Comparison of ENCODE assay signal across 14 cellular contexts in genomic region chr18:35861367-35862114, GRCh38.
DNase-seq lines count a peak whose midpoint lies in the region; ATAC-seq and TF ChIP-seq lines count a peak whose summit lies in the region.
"Had no signal": no experiment of that assay in that cellular context is flagged by ENCODE, and none has a peak within 500 bp of the region (broad histone marks: within the 10 kb centered on the region; RNA-seq: fewer than 3 reads in every experiment).

No MANE protein-coding gene starts in this region.

- CTCF ChIA-PET in T-cell (lab: Charles Lee): no interaction called here

- H3K4me3 ChIP-seq in MM.1S (ENCODE audit: low read length): no peak overlapping the region
- H3K4me3 ChIP-seq: SJSA1, thyroid gland had no signal

- H2AFZ ChIP-seq in MM.1S (ENCODE audit: low read length): no peak overlapping the region

- POLR2A ChIA-PET in T-cell (lab: Charles Lee): no interaction called here

- no peaks in the 10 kb centered on the region for H3K9me3 ChIP-seq in MM.1S (replicated peaks; ENCODE audit: insufficient read depth, low read length)
- H3K9me3 ChIP-seq: SJSA1, thyroid gland had no signal

- no peak overlapping the region for H3K27ac ChIP-seq in MM.1S (ENCODE audit: low read length)
- H3K27ac ChIP-seq: SJSA1, thyroid gland had no signal

- H3K9ac ChIP-seq in MM.1S (ENCODE audit: low read length): no peak overlapping the region

- no peaks in the 10 kb centered on the region for H3K79me2 ChIP-seq in MM.1S (ENCODE audit: low read length)

- H3K9me3 Mint-ChIP-seq in activated naive CD8-positive, alpha-beta T cell treated with anti-CD3 and anti-CD28 coated beads, Interleukin-2, amount 50 U/mL, for 24 hours: no peaks in the 10 kb centered on the region
- H3K9me3 Mint-ChIP-seq in T-cell: peaks cover 0 to under 1% (median under 1%) of the 10 kb centered on the region in 3 donors

- no peak for TF ChIP-seq CTCF in MM.1S (IDR thresholded peaks at IDR 0.05; ENCODE audit: low read length)

- peak; percentile 49 to 63 for DNase-seq in erythroblast (lab: John Stamatoyannopoulos, UW)
- peak; percentile 15 for DNase-seq in renal cortical epithelial cell (ENCODE audit: low read depth)
- DNase-seq in activated naive CD8-positive, alpha-beta T cell treated with anti-CD3 and anti-CD28 coated beads, Interleukin-2, amount 50 U/mL, for 24 hours: no peak
- no peak for DNase-seq in medulla oblongata (ENCODE audit: extremely low spot score)
- no peak for DNase-seq in T-cell
- no peak for DNase-seq in MM.1S
- DNase-seq: activated T-cell treated with anti-CD3 and anti-CD28 coated beads, Interleukin-2, amount 50 U/mL, for 1 hour; effector CD8-positive, alpha-beta T cell; NCI-H2081 treated with DMSO at 0.1 percent for 48 hours; stimulated activated CD4-positive, alpha-beta T cell treated with anti-CD3 and anti-CD28 coated beads, Interleukin-12 subunit alpha, Interleukin-12 subunit beta, amount 100 ng/mL, for 4 hours; thyroid gland had no signal

- no peaks in the 10 kb centered on the region for H4K20me1 ChIP-seq in MM.1S (ENCODE audit: insufficient read depth, low read length)

- H3K27me3 ChIP-seq in MM.1S (replicated peaks; ENCODE audit: insufficient read depth, low read length): no peaks in the 10 kb centered on the region
- H3K27me3 ChIP-seq: SJSA1, thyroid gland had no signal

- no peaks in the 10 kb centered on the region for H3K9me2 ChIP-seq in MM.1S (replicated peaks; ENCODE audit: insufficient read depth, low read length)

- no peaks in the 10 kb centered on the region for H3F3A ChIP-seq in MM.1S (ENCODE audit: insufficient read depth, low read length)

- no peaks in the 10 kb centered on the region for H3K4me1 Mint-ChIP-seq in activated naive CD8-positive, alpha-beta T cell treated with anti-CD3 and anti-CD28 coated beads, Interleukin-2, amount 50 U/mL, for 24 hours
- H3K4me1 Mint-ChIP-seq in T-cell: peaks cover 0 to 4% (median 0%) of the 10 kb centered on the region in 3 donors

- no peak overlapping the region for H3K4me2 ChIP-seq in MM.1S (ENCODE audit: low read depth, low read length)

- TF ChIP-seq POLR2A in erythroblast (IDR thresholded peaks at IDR 0.05; ENCODE audit: low read length): no peak

- H3K36me3 ChIP-seq in MM.1S (replicated peaks; ENCODE audit: insufficient read depth, low read length): no peaks in the 10 kb centered on the region
- H3K36me3 ChIP-seq: SJSA1, thyroid gland had no signal

- H3K27me3 Mint-ChIP-seq in activated naive CD8-positive, alpha-beta T cell treated with anti-CD3 and anti-CD28 coated beads, Interleukin-2, amount 50 U/mL, for 24 hours: no peaks in the 10 kb centered on the region
- peaks cover 7 to 11% of the 10 kb centered on the region in 2 donors for H3K27me3 Mint-ChIP-seq in T-cell

- H3K4me3 Mint-ChIP-seq in activated naive CD8-positive, alpha-beta T cell treated with anti-CD3 and anti-CD28 coated beads, Interleukin-2, amount 50 U/mL, for 24 hours: no peak overlapping the region
- no peak overlapping the region for H3K4me3 Mint-ChIP-seq in T-cell

- H3K4me1 ChIP-seq in MM.1S (ENCODE audit: low read length): no peaks in the 10 kb centered on the region
- H3K4me1 ChIP-seq: SJSA1, thyroid gland had no signal

- H3K36me3 Mint-ChIP-seq in activated naive CD8-positive, alpha-beta T cell treated with anti-CD3 and anti-CD28 coated beads, Interleukin-2, amount 50 U/mL, for 24 hours (ENCODE audit: low read depth): no peaks in the 10 kb centered on the region
- H3K36me3 Mint-ChIP-seq in T-cell: no peaks in the 10 kb centered on the region

- H3K27ac Mint-ChIP-seq in activated naive CD8-positive, alpha-beta T cell treated with anti-CD3 and anti-CD28 coated beads, Interleukin-2, amount 50 U/mL, for 24 hours: no peak overlapping the region
- H3K27ac Mint-ChIP-seq in T-cell: no peak overlapping the region

- ATAC-seq in GM18907 (IDR thresholded peaks at IDR 0.05; ENCODE audit: unreplicated experiment) (peak; percentile 81), HG03520 (IDR thresholded peaks at IDR 0.05; ENCODE audit: unreplicated experiment) (peak; percentile 69), T-cell (replicated peaks in 1 of 4) (no peak)
- no peak for ATAC-seq in activated naive CD8-positive, alpha-beta T cell treated with anti-CD3 and anti-CD28 coated beads, Interleukin-2, amount 50 U/mL, for 24 hours

Comparison
In these comparisons a context has a peak if more than half of its experiments do, and no peak if none do; other contexts are left out.
1. ATAC-seq: peak in GM18907 (single experiment) and HG03520 (single experiment); none in activated naive CD8-positive, alpha-beta T cell treated with anti-CD3 and anti-CD28 coated beads, Interleukin-2, amount 50 U/mL, for 24 hours (single experiment) and T-cell (0 of 4).
2. DNase-seq: peak in erythroblast (2 of 2) and renal cortical epithelial cell (single experiment); none in activated naive CD8-positive, alpha-beta T cell treated with anti-CD3 and anti-CD28 coated beads, Interleukin-2, amount 50 U/mL, for 24 hours (single experiment), medulla oblongata (single experiment), T-cell (0 of 34) and MM.1S (single experiment).